1 cellular context compared by ENCODE assay signal in genomic region chr2:96536445-96537065, GRCh38.
TF ChIP-seq lines count a peak whose summit lies in the region.

TSS of gene ARID5A (plus strand) at chr2:96536752. CDS start at chr2:96536827, 75 bp downstream.

TF ChIP-seq in HepG2, 621 proteins besides CTCF, POLR2A, EP300 and RAD21 (continued from another document and continues in another):
- TF ChIP-seq GMEB1 (CRISPR knock-in tag; IDR thresholded peaks at IDR 0.05; ENCODE audit: borderline replicate concordance) (peak; percentile 84), ZNF441 (CRISPR knock-in tag; IDR thresholded peaks at IDR 0.05; ENCODE audit: borderline replicate concordance) (0 out of 2 replicates have a peak, but pooled peaks have one; percentile 6), HMGXB3 (CRISPR knock-in tag; IDR thresholded peaks at IDR 0.05; ENCODE audit: borderline replicate concordance) (peak; percentile 60; the same call in 1 of the 2 replicates), IRF9 (CRISPR knock-in tag; IDR thresholded peaks at IDR 0.05; ENCODE audit: borderline replicate concordance) (peak; percentile 71; the same call in 1 of the 2 replicates), FOXP4 (CRISPR knock-in tag; IDR thresholded peaks at IDR 0.05) (no peak), ZBTB40 (IDR thresholded peaks at IDR 0.05) (no peak), ZBTB40 (CRISPR knock-in tag; IDR thresholded peaks at IDR 0.05) (no peak), ZNF350 (CRISPR knock-in tag; IDR thresholded peaks at IDR 0.05; ENCODE audit: borderline replicate concordance, low read depth) (no peak), ZNF546 (CRISPR knock-in tag; conservative IDR thresholded peaks at IDR 0.05) (0 out of 2 replicates have a peak, but pooled peaks have one; percentile 44), IRF1 (CRISPR knock-in tag; IDR thresholded peaks at IDR 0.05; ENCODE audit: low read depth) (no peak), MXD3 (CRISPR knock-in tag; IDR thresholded peaks at IDR 0.05) (peak; percentile 33; the same call in 1 of the 2 replicates), POLR2G (IDR thresholded peaks at IDR 0.05; ENCODE audit: low read depth, low read length) (peak; percentile 81), UBTF (CRISPR knock-in tag; IDR thresholded peaks at IDR 0.05) (0 out of 2 replicates have a peak, but pooled peaks have one; percentile 6), ZSCAN30 (CRISPR knock-in tag; IDR thresholded peaks at IDR 0.05) (no peak), POLR2AphosphoS5 (IDR thresholded peaks at IDR 0.05; ENCODE audit: low read depth, low read length) (peak; percentile 62), CREB3 (CRISPR knock-in tag; IDR thresholded peaks at IDR 0.05) (peak; percentile 54; the same call in 1 of the 2 replicates), MTF2 (CRISPR knock-in tag; IDR thresholded peaks at IDR 0.05; ENCODE audit: borderline replicate concordance) (no peak), ZNF567 (CRISPR knock-in tag; IDR thresholded peaks at IDR 0.05; ENCODE audit: borderline replicate concordance) (no peak), TAF15 (IDR thresholded peaks at IDR 0.05; ENCODE audit: low read depth, low read length, poor library complexity, severe bottlenecking) (peak; percentile 18)
